In the genomic region with DNA sequence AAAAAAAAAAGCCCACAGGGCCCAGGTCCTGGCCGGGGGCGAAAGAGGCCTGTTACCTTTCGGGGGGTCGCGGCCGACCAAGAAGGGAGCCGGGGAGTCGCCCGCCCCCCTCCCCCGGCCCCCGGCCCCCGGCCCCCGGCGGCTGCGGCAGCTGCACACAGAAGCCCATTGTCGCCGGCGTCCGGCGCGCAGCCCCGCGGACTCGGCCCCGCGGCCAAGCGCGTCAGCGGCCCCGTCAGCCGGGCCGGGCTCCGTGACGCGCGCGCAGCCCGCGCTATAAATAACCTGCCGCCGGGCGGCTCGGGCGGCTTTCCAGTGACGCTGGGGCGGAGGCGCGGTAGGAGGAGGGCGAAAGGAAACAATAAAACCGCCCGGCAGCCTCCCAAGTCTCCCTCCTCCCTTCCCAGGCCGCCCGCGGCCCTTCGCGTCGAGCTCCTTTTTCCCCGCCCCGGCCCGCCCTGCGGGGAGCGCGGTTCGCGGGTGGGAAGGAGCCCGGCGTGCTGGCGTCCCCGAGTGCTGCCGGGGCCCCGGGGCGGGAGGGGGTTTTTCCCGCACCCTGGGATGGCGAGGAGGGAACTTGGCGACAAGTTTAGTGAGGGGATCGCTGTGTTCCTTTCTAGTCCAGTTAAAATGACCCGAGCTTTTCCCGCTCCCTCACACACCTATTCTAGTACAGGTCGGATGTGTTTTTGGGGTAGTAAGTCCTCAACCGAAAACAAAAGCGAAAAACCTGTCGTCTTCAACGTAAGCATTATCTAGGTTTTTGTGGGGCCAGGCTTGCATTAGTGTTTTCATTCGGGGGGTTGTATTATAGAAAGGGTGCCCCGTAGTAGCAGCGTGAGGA, we compare ENCODE assay signal across 1 cellular context.
A peak's percentile ranks its signal among the peaks of the same experiment; 100 is the strongest.
TF ChIP-seq lines count a peak whose summit lies in the region.

No MANE protein-coding gene starts in this region.

TF ChIP-seq in K562, 482 proteins besides CTCF, POLR2A, EP300 and RAD21 (continued from another document):
- peak; percentile 90 to 96 for TF ChIP-seq UBTF (IDR thresholded peaks at IDR 0.05; ENCODE audit: borderline replicate concordance in 1 of 2, low read depth in 2 of 2, low read length in 2 of 2)
- TF ChIP-seq NRF1 (conservative IDR thresholded peaks at IDR 0.05 in 1 of 2, IDR thresholded peaks at IDR 0.05 in 1 of 2), result peak; percentile 78 to 79
- TF ChIP-seq PHTF2 (CRISPR knock-in tag; IDR thresholded peaks at IDR 0.05), result no peak
- no peak for TF ChIP-seq STAT5B (CRISPR knock-in tag; IDR thresholded peaks at IDR 0.05)
- TF ChIP-seq DLX4 (CRISPR knock-in tag; IDR thresholded peaks at IDR 0.05), result peak; percentile 51; the same call in 1 of the 2 replicates
- TF ChIP-seq JUNB (CRISPR knock-in tag; conservative IDR thresholded peaks at IDR 0.05), result 0 out of 2 replicates have a peak, but pooled peaks have one; percentile 29
- peak; percentile 43; the same call in 1 of the 2 replicates for TF ChIP-seq SP1 (CRISPR knock-in tag; IDR thresholded peaks at IDR 0.05)
- TF ChIP-seq ZNF121 (CRISPR knock-in tag; conservative IDR thresholded peaks at IDR 0.05), result no peak
- no peak for TF ChIP-seq SNIP1 (IDR thresholded peaks at IDR 0.05; ENCODE audit: low read depth)
- 0 out of 4 replicates have a peak, but pooled peaks of 1 of the 2 experiments have one; percentile 17 for TF ChIP-seq ARNT (IDR thresholded peaks at IDR 0.05)
- no peak for TF ChIP-seq MCM3 (IDR thresholded peaks at IDR 0.05)
- peak; percentile 36; the same call in 1 of the 2 replicates for TF ChIP-seq PHF8 (IDR thresholded peaks at IDR 0.05; ENCODE audit: borderline replicate concordance, low read length)
- peak; percentile 51 for TF ChIP-seq HCFC1 (IDR thresholded peaks at IDR 0.05; ENCODE audit: low read depth, low read length)
- TF ChIP-seq FIP1L1 (IDR thresholded peaks at IDR 0.05; ENCODE audit: low read depth, low read length, poor library complexity, severe bottlenecking), result peak; percentile 19
- TF ChIP-seq, protein P1, sequence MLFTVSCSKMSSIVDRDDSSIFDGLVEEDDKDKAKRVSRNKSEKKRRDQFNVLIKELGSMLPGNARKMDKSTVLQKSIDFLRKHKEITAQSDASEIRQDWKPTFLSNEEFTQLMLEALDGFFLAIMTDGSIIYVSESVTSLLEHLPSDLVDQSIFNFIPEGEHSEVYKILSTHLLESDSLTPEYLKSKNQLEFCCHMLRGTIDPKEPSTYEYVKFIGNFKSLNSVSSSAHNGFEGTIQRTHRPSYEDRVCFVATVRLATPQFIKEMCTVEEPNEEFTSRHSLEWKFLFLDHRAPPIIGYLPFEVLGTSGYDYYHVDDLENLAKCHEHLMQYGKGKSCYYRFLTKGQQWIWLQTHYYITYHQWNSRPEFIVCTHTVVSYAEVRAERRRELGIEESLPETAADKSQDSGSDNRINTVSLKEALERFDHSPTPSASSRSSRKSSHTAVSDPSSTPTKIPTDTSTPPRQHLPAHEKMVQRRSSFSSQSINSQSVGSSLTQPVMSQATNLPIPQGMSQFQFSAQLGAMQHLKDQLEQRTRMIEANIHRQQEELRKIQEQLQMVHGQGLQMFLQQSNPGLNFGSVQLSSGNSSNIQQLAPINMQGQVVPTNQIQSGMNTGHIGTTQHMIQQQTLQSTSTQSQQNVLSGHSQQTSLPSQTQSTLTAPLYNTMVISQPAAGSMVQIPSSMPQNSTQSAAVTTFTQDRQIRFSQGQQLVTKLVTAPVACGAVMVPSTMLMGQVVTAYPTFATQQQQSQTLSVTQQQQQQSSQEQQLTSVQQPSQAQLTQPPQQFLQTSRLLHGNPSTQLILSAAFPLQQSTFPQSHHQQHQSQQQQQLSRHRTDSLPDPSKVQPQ (CRISPR knock-in tag; IDR thresholded peaks at IDR 0.05; ENCODE audit: borderline replicate concordance), result no peak
- TF ChIP-seq NFIC (IDR thresholded peaks at IDR 0.05), result peak; percentile 55
- no peak for TF ChIP-seq ZNF785 (CRISPR knock-in tag; IDR thresholded peaks at IDR 0.05)
- TF ChIP-seq KDM5B (IDR thresholded peaks at IDR 0.05; ENCODE audit: insufficient replicate concordance, low read depth, low read length), result peak; percentile 64
- 0 out of 2 replicates have a peak, but pooled peaks have one; percentile 10 for TF ChIP-seq ELF4 (CRISPR knock-in tag; IDR thresholded peaks at IDR 0.05)
- TF ChIP-seq, protein P2, sequence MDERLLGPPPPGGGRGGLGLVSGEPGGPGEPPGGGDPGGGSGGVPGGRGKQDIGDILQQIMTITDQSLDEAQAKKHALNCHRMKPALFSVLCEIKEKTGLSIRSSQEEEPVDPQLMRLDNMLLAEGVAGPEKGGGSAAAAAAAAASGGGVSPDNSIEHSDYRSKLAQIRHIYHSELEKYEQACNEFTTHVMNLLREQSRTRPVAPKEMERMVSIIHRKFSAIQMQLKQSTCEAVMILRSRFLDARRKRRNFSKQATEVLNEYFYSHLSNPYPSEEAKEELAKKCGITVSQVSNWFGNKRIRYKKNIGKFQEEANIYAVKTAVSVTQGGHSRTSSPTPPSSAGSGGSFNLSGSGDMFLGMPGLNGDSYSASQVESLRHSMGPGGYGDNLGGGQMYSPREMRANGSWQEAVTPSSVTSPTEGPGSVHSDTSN (CRISPR knock-in tag; IDR thresholded peaks at IDR 0.05; ENCODE audit: low read depth), result no peak
- TF ChIP-seq, protein P2 (tag; conservative IDR thresholded peaks at IDR 0.05; ENCODE audit: low read depth), result 0 out of 2 replicates have a peak, but pooled peaks have one; percentile 20
- no peak for TF ChIP-seq KDM2B (CRISPR knock-in tag; IDR thresholded peaks at IDR 0.05)
- TF ChIP-seq, protein P3, sequence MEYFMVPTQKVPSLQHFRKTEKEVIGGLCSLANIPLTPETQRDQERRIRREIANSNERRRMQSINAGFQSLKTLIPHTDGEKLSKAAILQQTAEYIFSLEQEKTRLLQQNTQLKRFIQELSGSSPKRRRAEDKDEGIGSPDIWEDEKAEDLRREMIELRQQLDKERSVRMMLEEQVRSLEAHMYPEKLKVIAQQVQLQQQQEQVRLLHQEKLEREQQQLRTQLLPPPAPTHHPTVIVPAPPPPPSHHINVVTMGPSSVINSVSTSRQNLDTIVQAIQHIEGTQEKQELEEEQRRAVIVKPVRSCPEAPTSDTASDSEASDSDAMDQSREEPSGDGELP (CRISPR knock-in tag; IDR thresholded peaks at IDR 0.05; ENCODE audit: borderline replicate concordance), result peak; percentile 70
